Comparison of ENCODE assay signal across 1 cellular context in the genomic region with DNA sequence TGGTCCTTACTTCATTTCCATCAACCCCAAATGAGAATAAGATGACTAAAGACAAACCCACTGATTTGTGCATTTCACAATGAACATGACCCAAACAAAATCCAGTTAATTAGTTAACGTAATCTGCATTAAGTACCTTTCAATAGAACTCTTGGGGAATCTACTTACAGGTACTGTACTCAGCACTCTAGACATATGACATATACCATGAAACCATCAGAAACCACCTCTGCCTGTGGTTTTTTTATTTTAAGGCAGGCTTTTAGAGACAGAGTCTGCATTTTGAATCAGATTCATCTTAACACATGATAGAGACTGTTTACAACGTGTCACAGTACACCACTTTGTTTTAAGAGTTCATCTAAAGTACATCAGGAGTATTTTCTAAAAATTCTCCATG.
TF ChIP-seq lines count a peak whose summit lies in the region.

No MANE protein-coding gene starts in this region.

TF ChIP-seq in GM12878, 131 proteins besides CTCF, POLR2A, EP300 and RAD21 (continued from another document):
- TF ChIP-seq, protein P1, sequence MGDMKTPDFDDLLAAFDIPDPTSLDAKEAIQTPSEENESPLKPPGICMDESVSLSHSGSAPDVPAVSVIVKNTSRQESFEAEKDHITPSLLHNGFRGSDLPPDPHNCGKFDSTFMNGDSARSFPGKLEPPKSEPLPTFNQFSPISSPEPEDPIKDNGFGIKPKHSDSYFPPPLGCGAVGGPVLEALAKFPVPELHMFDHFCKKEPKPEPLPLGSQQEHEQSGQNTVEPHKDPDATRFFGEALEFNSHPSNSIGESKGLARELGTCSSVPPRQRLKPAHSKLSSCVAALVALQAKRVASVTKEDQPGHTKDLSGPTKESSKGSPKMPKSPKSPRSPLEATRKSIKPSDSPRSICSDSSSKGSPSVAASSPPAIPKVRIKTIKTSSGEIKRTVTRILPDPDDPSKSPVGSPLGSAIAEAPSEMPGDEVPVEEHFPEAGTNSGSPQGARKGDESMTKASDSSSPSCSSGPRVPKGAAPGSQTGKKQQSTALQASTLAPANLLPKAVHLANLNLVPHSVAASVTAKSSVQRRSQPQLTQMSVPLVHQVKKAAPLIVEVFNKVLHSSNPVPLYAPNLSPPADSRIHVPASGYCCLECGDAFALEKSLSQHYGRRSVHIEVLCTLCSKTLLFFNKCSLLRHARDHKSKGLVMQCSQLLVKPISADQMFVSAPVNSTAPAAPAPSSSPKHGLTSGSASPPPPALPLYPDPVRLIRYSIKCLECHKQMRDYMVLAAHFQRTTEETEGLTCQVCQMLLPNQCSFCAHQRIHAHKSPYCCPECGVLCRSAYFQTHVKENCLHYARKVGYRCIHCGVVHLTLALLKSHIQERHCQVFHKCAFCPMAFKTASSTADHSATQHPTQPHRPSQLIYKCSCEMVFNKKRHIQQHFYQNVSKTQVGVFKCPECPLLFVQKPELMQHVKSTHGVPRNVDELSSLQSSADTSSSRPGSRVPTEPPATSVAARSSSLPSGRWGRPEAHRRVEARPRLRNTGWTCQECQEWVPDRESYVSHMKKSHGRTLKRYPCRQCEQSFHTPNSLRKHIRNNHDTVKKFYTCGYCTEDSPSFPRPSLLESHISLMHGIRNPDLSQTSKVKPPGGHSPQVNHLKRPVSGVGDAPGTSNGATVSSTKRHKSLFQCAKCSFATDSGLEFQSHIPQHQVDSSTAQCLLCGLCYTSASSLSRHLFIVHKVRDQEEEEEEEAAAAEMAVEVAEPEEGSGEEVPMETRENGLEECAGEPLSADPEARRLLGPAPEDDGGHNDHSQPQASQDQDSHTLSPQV (IDR thresholded peaks at IDR 0.05) = no peak
- TF ChIP-seq, protein P2, sequence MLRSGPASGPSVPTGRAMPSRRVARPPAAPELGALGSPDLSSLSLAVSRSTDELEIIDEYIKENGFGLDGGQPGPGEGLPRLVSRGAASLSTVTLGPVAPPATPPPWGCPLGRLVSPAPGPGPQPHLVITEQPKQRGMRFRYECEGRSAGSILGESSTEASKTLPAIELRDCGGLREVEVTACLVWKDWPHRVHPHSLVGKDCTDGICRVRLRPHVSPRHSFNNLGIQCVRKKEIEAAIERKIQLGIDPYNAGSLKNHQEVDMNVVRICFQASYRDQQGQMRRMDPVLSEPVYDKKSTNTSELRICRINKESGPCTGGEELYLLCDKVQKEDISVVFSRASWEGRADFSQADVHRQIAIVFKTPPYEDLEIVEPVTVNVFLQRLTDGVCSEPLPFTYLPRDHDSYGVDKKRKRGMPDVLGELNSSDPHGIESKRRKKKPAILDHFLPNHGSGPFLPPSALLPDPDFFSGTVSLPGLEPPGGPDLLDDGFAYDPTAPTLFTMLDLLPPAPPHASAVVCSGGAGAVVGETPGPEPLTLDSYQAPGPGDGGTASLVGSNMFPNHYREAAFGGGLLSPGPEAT (IDR thresholded peaks at IDR 0.05; ENCODE audit: low read depth) = peak; percentile 62; the same call in 1 of the 2 replicates
- no peak for TF ChIP-seq POLR2AphosphoS5 (IDR thresholded peaks at IDR 0.05; ENCODE audit: low read length)
- TF ChIP-seq STAT3 (IDR thresholded peaks at IDR 0.05; ENCODE audit: low read depth, low read length) = no peak
